Comparison of ENCODE assay signal across 19 cellular contexts in the genomic region with DNA sequence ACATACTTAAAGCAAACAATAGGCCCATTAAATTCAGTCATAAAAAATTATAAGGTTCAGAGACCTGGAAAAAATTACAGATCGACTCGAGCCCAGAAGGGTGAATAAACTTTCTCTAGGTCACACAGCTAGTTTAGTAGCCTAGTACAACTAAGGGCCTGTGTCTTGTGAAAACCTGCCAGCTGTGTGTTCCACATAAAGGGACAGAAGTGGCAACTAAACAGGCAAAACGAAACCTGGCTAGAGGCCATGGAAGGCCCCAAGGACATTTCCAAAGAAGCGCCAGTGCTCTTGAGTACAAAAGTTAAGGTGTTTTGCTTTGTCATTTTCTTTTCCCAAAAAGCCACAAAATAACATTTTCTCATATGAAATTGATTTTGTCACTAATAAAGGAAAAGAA.
"Had no signal": no experiment of that assay in that cellular context is flagged by ENCODE, and none has a peak within 500 bp of the region (broad histone marks: within the 10 kb centered on the region; RNA-seq: fewer than 3 reads in every experiment).

No MANE protein-coding gene starts in this region.

- H3K36me3 ChIP-seq: breast epithelium, neural progenitor cell, tibial artery, uterus had no signal

- H3K27ac ChIP-seq: breast epithelium, coronary artery, foreskin keratinocyte, hepatocyte, neural progenitor cell, psoas muscle, tibial artery, uterus had no signal

- H3K27me3 ChIP-seq: breast epithelium, foreskin keratinocyte, hepatocyte, neural progenitor cell, tibial artery, uterus had no signal

- H3K9me3 ChIP-seq: psoas muscle, tibial artery, uterus had no signal

- H3K4me1 Mint-ChIP-seq: activated CD4-positive, alpha-beta T cell treated with anti-CD3 and anti-CD28 coated beads, Interleukin-2, amount 10 ng/mL, durations not matched to agents 24 days and 14 days; stimulated activated memory B cell treated with anti-CD40 and anti-IgM and Interleukin-4, amounts not matched to agents 10 μg/mL and 1 μg/mL and 100 μg/mL, for 72 hours had no signal

- ATAC-seq: activated CD8-positive, alpha-beta T cell treated with anti-CD3 and anti-CD28 coated beads for 36 hours; foreskin keratinocyte; psoas muscle; sciatic nerve; stimulated activated memory B cell treated with anti-CD40 and anti-IgM and Interleukin-4, amounts not matched to agents 10 μg/mL and 1 μg/mL and 100 μg/mL, for 72 hours had no signal

- DNase-seq: activated CD4-positive, alpha-beta T cell treated with anti-CD3 and anti-CD28 coated beads, Interleukin-2, amount 10 ng/mL, durations not matched to agents 24 days and 14 days; activated CD8-positive, alpha-beta T cell treated with anti-CD3 and anti-CD28 coated beads for 36 hours; activated naive CD4-positive, alpha-beta T cell treated with anti-CD3 and anti-CD28 coated beads for 36 hours; activated T-cell treated with anti-CD3 and anti-CD28 coated beads, Interleukin-2, amount 50 U/mL, for 24 hours; aorta; foreskin keratinocyte; left cardiac atrium; psoas muscle; stimulated activated CD4-positive, alpha-beta T cell treated with anti-CD3 and anti-CD28 coated beads, Interleukin-4, amount 100 ng/mL, for 24 hours; tibial artery; uterus had no signal

- H3K9ac ChIP-seq: neural progenitor cell had no signal

- H3K36me3 Mint-ChIP-seq: neural progenitor cell had no signal

- H3K4me3 Mint-ChIP-seq: activated CD4-positive, alpha-beta T cell treated with anti-CD3 and anti-CD28 coated beads, Interleukin-2, amount 10 ng/mL, durations not matched to agents 24 days and 14 days; activated CD8-positive, alpha-beta T cell treated with anti-CD3 and anti-CD28 coated beads for 36 hours; activated naive CD4-positive, alpha-beta T cell treated with anti-CD3 and anti-CD28 coated beads for 36 hours; activated T-cell treated with anti-CD3 and anti-CD28 coated beads, Interleukin-2, amount 50 U/mL, for 24 hours; neural progenitor cell; stimulated activated memory B cell treated with anti-CD40 and anti-IgM and Interleukin-4, amounts not matched to agents 10 μg/mL and 1 μg/mL and 100 μg/mL, for 72 hours; T-helper 1 cell treated with Interleukin-12 subunit alpha and Interleukin-12 subunit beta and Interleukin-4 antibody, amounts not matched to agents 30 μg/mL and 1 μg/mL, for 36 hours had no signal

- H3K27ac Mint-ChIP-seq: activated CD4-positive, alpha-beta T cell treated with anti-CD3 and anti-CD28 coated beads, Interleukin-2, amount 10 ng/mL, durations not matched to agents 24 days and 14 days; activated CD8-positive, alpha-beta T cell treated with anti-CD3 and anti-CD28 coated beads for 36 hours; activated naive CD4-positive, alpha-beta T cell treated with anti-CD3 and anti-CD28 coated beads for 36 hours; activated T-cell treated with anti-CD3 and anti-CD28 coated beads, Interleukin-2, amount 50 U/mL, for 24 hours; neural progenitor cell; stimulated activated memory B cell treated with anti-CD40 and anti-IgM and Interleukin-4, amounts not matched to agents 10 μg/mL and 1 μg/mL and 100 μg/mL, for 72 hours; T-helper 1 cell treated with Interleukin-12 subunit alpha and Interleukin-12 subunit beta and Interleukin-4 antibody, amounts not matched to agents 30 μg/mL and 1 μg/mL, for 36 hours had no signal

- H3K27me3 Mint-ChIP-seq: activated CD4-positive, alpha-beta T cell treated with anti-CD3 and anti-CD28 coated beads, Interleukin-2, amount 10 ng/mL, durations not matched to agents 24 days and 14 days; activated CD8-positive, alpha-beta T cell treated with anti-CD3 and anti-CD28 coated beads for 36 hours; activated T-cell treated with anti-CD3 and anti-CD28 coated beads, Interleukin-2, amount 50 U/mL, for 24 hours; stimulated activated memory B cell treated with anti-CD40 and anti-IgM and Interleukin-4, amounts not matched to agents 10 μg/mL and 1 μg/mL and 100 μg/mL, for 72 hours had no signal

- H3K4me3 ChIP-seq: breast epithelium, coronary artery, hepatocyte, neural progenitor cell, psoas muscle, smooth muscle cell, tibial artery, uterus had no signal

- H3K4me2 ChIP-seq: hepatocyte, neural progenitor cell, smooth muscle cell had no signal

- H3K4me1 ChIP-seq: breast epithelium, foreskin keratinocyte, neural progenitor cell, psoas muscle, uterus had no signal

- H3K9me3 Mint-ChIP-seq: activated CD4-positive, alpha-beta T cell treated with anti-CD3 and anti-CD28 coated beads, Interleukin-2, amount 10 ng/mL, durations not matched to agents 24 days and 14 days; activated naive CD4-positive, alpha-beta T cell treated with anti-CD3 and anti-CD28 coated beads for 36 hours; neural progenitor cell; T-helper 1 cell treated with Interleukin-12 subunit alpha and Interleukin-12 subunit beta and Interleukin-4 antibody, amounts not matched to agents 30 μg/mL and 1 μg/mL, for 36 hours had no signal
